In genomic region chr5:136064510-136064909, GRCh38 we compare ENCODE assay signal across 2 cellular contexts.
TF ChIP-seq lines count a peak whose summit lies in the region.

No MANE protein-coding gene starts in this region.

TF ChIP-seq in GM12878, 131 proteins besides CTCF, POLR2A, EP300 and RAD21:
- TF ChIP-seq SMC3 (IDR thresholded peaks at IDR 0.05; ENCODE audit: borderline replicate concordance, low read length): peak; percentile 34; the same call in 1 of the 2 replicates
- no peak for TF ChIP-seq BHLHE40 (IDR thresholded peaks at IDR 0.05; ENCODE audit: borderline replicate concordance in 1 of 2, low read depth in 2 of 2, low read length in 1 of 2)

TF ChIP-seq in HepG2, 621 proteins besides CTCF, POLR2A, EP300 and RAD21:
- peak; percentile 79 for TF ChIP-seq RBM22 (optimal IDR thresholded peaks at IDR 0.05; ENCODE audit: low read length)
- TF ChIP-seq STAG1 (CRISPR knock-in tag; IDR thresholded peaks at IDR 0.05): peak; percentile 32
- no peak for TF ChIP-seq HOXA7 (CRISPR knock-in tag; IDR thresholded peaks at IDR 0.05)
- no peak for TF ChIP-seq GATAD1 (CRISPR knock-in tag; IDR thresholded peaks at IDR 0.05)
- TF ChIP-seq KAT7 (CRISPR knock-in tag; IDR thresholded peaks at IDR 0.05; ENCODE audit: borderline replicate concordance): no peak
- TF ChIP-seq SMC3 (IDR thresholded peaks at IDR 0.05; ENCODE audit: low read length): peak; percentile 10; the same call in 1 of the 2 replicates
- TF ChIP-seq ZSCAN20 (CRISPR knock-in tag; IDR thresholded peaks at IDR 0.05; ENCODE audit: borderline replicate concordance): no peak
- TF ChIP-seq USF2 (IDR thresholded peaks at IDR 0.05; ENCODE audit: low read depth, low read length): no peak
- TF ChIP-seq USF2 (CRISPR knock-in tag; IDR thresholded peaks at IDR 0.05; ENCODE audit: borderline replicate concordance): no peak
- TF ChIP-seq HNRNPUL1 (IDR thresholded peaks at IDR 0.05; ENCODE audit: low read depth, low read length): no peak
- no peak for TF ChIP-seq UBTF (CRISPR knock-in tag; IDR thresholded peaks at IDR 0.05)
- TF ChIP-seq CSRNP2 (CRISPR knock-in tag; conservative IDR thresholded peaks at IDR 0.05; ENCODE audit: low read depth): no peak
- TF ChIP-seq PRDM10 (CRISPR knock-in tag; IDR thresholded peaks at IDR 0.05; ENCODE audit: low read depth): no peak
- TF ChIP-seq GFI1 (CRISPR knock-in tag; IDR thresholded peaks at IDR 0.05; ENCODE audit: borderline replicate concordance): no peak
- TF ChIP-seq SALL2 (CRISPR knock-in tag; IDR thresholded peaks at IDR 0.05): no peak
- no peak for TF ChIP-seq PPARG (CRISPR knock-in tag; conservative IDR thresholded peaks at IDR 0.05)
- no peak for TF ChIP-seq REL (CRISPR knock-in tag; conservative IDR thresholded peaks at IDR 0.05)
